Comparison of ENCODE assay signal across 17 cellular contexts in genomic region chr2:69628325-69629038, GRCh38. TPM values are rescaled to one million over a fixed set of nuclear protein-coding genes. Genes with fewer than 3 reads are reported as not detected.
A peak's percentile ranks its signal among the peaks of the same experiment; 100 is the strongest.
DNase-seq lines count a peak whose midpoint lies in the region; ATAC-seq and TF ChIP-seq lines count a peak whose summit lies in the region.
"Had no signal": no experiment of that assay in that cellular context is flagged by ENCODE, and none has a peak within 500 bp of the region (broad histone marks: within the 10 kb centered on the region; RNA-seq: fewer than 3 reads in every experiment).

No MANE protein-coding gene starts in this region.

- ATAC-seq in naive thymus-derived CD8-positive, alpha-beta T cell: peak; percentile 56 to 71
- ATAC-seq in GM18909 (IDR thresholded peaks at IDR 0.05; ENCODE audit: poor library complexity, unreplicated experiment): no peak
- no peak for ATAC-seq in HG02973 (IDR thresholded peaks at IDR 0.05; ENCODE audit: unreplicated experiment)
- ATAC-seq: left lobe of liver had no signal

- no peaks in the 10 kb centered on the region for H3K9me3 Mint-ChIP-seq in CD4-positive, alpha-beta memory T cell
- no peaks in the 10 kb centered on the region for H3K9me3 Mint-ChIP-seq in T-helper 2 cell treated with Interferon-gamma antibody and Interleukin-4, amounts not matched to agents 5 μg/mL and 100 μg/mL, for 36 hours
- H3K9me3 Mint-ChIP-seq in naive thymus-derived CD8-positive, alpha-beta T cell: no peaks in the 10 kb centered on the region
- H3K9me3 Mint-ChIP-seq: nephron had no signal

- H2AFZ ChIP-seq in KMS-11 (ENCODE audit: low read depth): no peak overlapping the region

- H3K79me2 ChIP-seq in KMS-11 (ENCODE audit: insufficient read depth, low read depth): peaks cover 70% of the 10 kb centered on the region; the same call in 1 of the 2 replicates

- no peak for TF ChIP-seq CTCF in KMS-11 (conservative IDR thresholded peaks at IDR 0.05; ENCODE audit: low read depth, low read length)
- TF ChIP-seq CTCF in spleen (IDR thresholded peaks at IDR 0.05 in 8 of 11, conservative IDR thresholded peaks at IDR 0.05 in 3 of 11): no peak

- no peaks in the 10 kb centered on the region for H3K27me3 ChIP-seq in CD4-positive, alpha-beta memory T cell (ENCODE audit: insufficient read depth, low read length)
- H3K27me3 ChIP-seq in KMS-11 (ENCODE audit: insufficient read depth, low read depth) (no peaks in the 10 kb centered on the region), spleen (replicated peaks in 1 of 7) (no peaks in the 10 kb centered on the region)
- H3K27me3 ChIP-seq: dorsolateral prefrontal cortex, SJCRH30, uterus had no signal

- H3K27ac Mint-ChIP-seq in CD4-positive, alpha-beta memory T cell: peak overlapping the region in 1 of 7 donors; percentile 74
- H3K27ac Mint-ChIP-seq in T-helper 2 cell treated with Interferon-gamma antibody and Interleukin-4, amounts not matched to agents 5 μg/mL and 100 μg/mL, for 36 hours: no peak overlapping the region
- peak overlapping the region in 1 of 10 donors; percentile 69 for H3K27ac Mint-ChIP-seq in naive thymus-derived CD8-positive, alpha-beta T cell
- H3K27ac Mint-ChIP-seq: nephron had no signal

- peak overlapping the region; percentile 70 for H3K4me2 ChIP-seq in KMS-11

- H3K4me3 Mint-ChIP-seq in CD4-positive, alpha-beta memory T cell: no peak overlapping the region
- H3K4me3 Mint-ChIP-seq in T-helper 2 cell treated with Interferon-gamma antibody and Interleukin-4, amounts not matched to agents 5 μg/mL and 100 μg/mL, for 36 hours: no peak overlapping the region
- no peak overlapping the region for H3K4me3 Mint-ChIP-seq in naive thymus-derived CD8-positive, alpha-beta T cell
- H3K4me3 Mint-ChIP-seq: nephron had no signal

- intact Hi-C loops in CD4-positive, alpha-beta memory T cell (cut with micrococcal nuclease): loop anchor here (2.0 to 5.0 kb wide), 2 partner anchors 16 to 84 kb away; no protein-coding TSS in a partner anchor
- intact Hi-C loops in spleen (cut with DNase I; ENCODE audit: low total_unique reads): no loop called here

- TF ChIP-seq POLR2A in spleen (IDR thresholded peaks at IDR 0.05): no peak

- H3K27ac ChIP-seq in CD4-positive, alpha-beta memory T cell (ENCODE audit: low read depth, low read length): peak overlapping the region; percentile 15
- peak overlapping the region; percentile 19; the same call in 1 of the 2 replicates for H3K27ac ChIP-seq in KMS-11
- H3K27ac ChIP-seq in spleen: peak overlapping the region in 4 of 8 donors; percentile 1 to 55 (median 20)
- H3K27ac ChIP-seq: SJCRH30, uterus had no signal

- H3K4me1 ChIP-seq in CD4-positive, alpha-beta memory T cell (ENCODE audit: insufficient read depth, low read length): peaks cover 89% of the 10 kb centered on the region
- H3K4me1 ChIP-seq in KMS-11 (ENCODE audit: low read depth, poor library complexity, severe bottlenecking) (peaks cover 44% of the 10 kb centered on the region), spleen (peaks cover 10 to 99% (median 55%) of the 10 kb centered on the region in 6 donors)
- H3K4me1 ChIP-seq: SJCRH30, uterus had no signal

- H3K27me3 Mint-ChIP-seq in CD4-positive, alpha-beta memory T cell: no peaks in the 10 kb centered on the region
- no peaks in the 10 kb centered on the region for H3K27me3 Mint-ChIP-seq in T-helper 2 cell treated with Interferon-gamma antibody and Interleukin-4, amounts not matched to agents 5 μg/mL and 100 μg/mL, for 36 hours (ENCODE audit: low read depth)
- H3K27me3 Mint-ChIP-seq in naive thymus-derived CD8-positive, alpha-beta T cell: no peaks in the 10 kb centered on the region

- DNase-seq in CD4-positive, alpha-beta memory T cell: peak in 3 of 5 donors; percentile 22 to 34 (median 29)
- DNase-seq in T-helper 2 cell treated with Interferon-gamma antibody and Interleukin-4, amounts not matched to agents 5 μg/mL and 100 μg/mL, for 36 hours (ENCODE audit: low spot score): peak; percentile 31
- peak in 1 of 10 donors; percentile 33 for DNase-seq in naive thymus-derived CD8-positive, alpha-beta T cell
- DNase-seq in spleen: no peak
- DNase-seq: COR-L47; dorsolateral prefrontal cortex; hypothalamus; NCI-H2029 treated with DMSO at 0.1 percent for 48 hours; NCI-H69; SJCRH30; stimulated activated CD4-positive, alpha-beta T cell treated with anti-CD3 and anti-CD28 coated beads, Interleukin-2, amount 100 ng/mL, for 48 hours; uterus had no signal

- CTCF ChIA-PET in CD4-positive, alpha-beta memory T cell (lab: Charles Lee; ENCODE audit: partially characterized antibody): interaction anchor here (0.9 to 4.7 kb wide), 10 partner anchors 9 to 189 kb away, joined by 3 to 34 read pairs (median 6); partner anchors contain the start of gene AAK1

- H3K9me3 ChIP-seq in CD4-positive, alpha-beta memory T cell (ENCODE audit: control insufficient read depth in 1 of 2, low read length in 2 of 2): no peaks in the 10 kb centered on the region
- no peaks in the 10 kb centered on the region for H3K9me3 ChIP-seq in spleen
- H3K9me3 ChIP-seq: SJCRH30, uterus had no signal

- 0 out of 2 replicates have a peak, but pooled peaks cover 5% of the 10 kb centered on the region for H4K20me1 ChIP-seq in KMS-11 (ENCODE audit: insufficient read depth)

- peaks cover 5 to 18% of the 10 kb centered on the region in 2 donors for H3K36me3 Mint-ChIP-seq in CD4-positive, alpha-beta memory T cell
- peaks cover 10% of the 10 kb centered on the region for H3K36me3 Mint-ChIP-seq in T-helper 2 cell treated with Interferon-gamma antibody and Interleukin-4, amounts not matched to agents 5 μg/mL and 100 μg/mL, for 36 hours (ENCODE audit: low read depth)
- H3K36me3 Mint-ChIP-seq in naive thymus-derived CD8-positive, alpha-beta T cell: peaks cover 0 to 24% (median 8%) of the 10 kb centered on the region in 3 donors

- no peak overlapping the region for H3K4me3 ChIP-seq in CD4-positive, alpha-beta memory T cell (ENCODE audit: low read length in 2 of 2)
- H3K4me3 ChIP-seq in KMS-11 (IDR thresholded peaks at IDR 0.05; ENCODE audit: insufficient read depth, low read depth, low read length) (no peak overlapping the region), spleen (peak overlapping the region in 2 of 8 donors; percentile 1 to 33)
- H3K4me3 ChIP-seq: dorsolateral prefrontal cortex, SJCRH30, uterus had no signal

- peak overlapping the region; percentile 0; the same call in 1 of the 2 replicates for H3K9ac ChIP-seq in KMS-11

- H3K36me3 ChIP-seq in CD4-positive, alpha-beta memory T cell (ENCODE audit: insufficient read depth, low read length): no peaks in the 10 kb centered on the region
- H3K36me3 ChIP-seq in KMS-11 (ENCODE audit: insufficient read depth) (no peaks in the 10 kb centered on the region), spleen (no peaks in the 10 kb centered on the region)
- H3K36me3 ChIP-seq: uterus had no signal

- peaks cover under 1 to 24% (median 14%) of the 10 kb centered on the region in 4 donors for H3K4me1 Mint-ChIP-seq in CD4-positive, alpha-beta memory T cell
- peaks cover 21% of the 10 kb centered on the region for H3K4me1 Mint-ChIP-seq in T-helper 2 cell treated with Interferon-gamma antibody and Interleukin-4, amounts not matched to agents 5 μg/mL and 100 μg/mL, for 36 hours (ENCODE audit: low read depth)
- H3K4me1 Mint-ChIP-seq in naive thymus-derived CD8-positive, alpha-beta T cell: peaks cover 12 to 35% (median 23%) of the 10 kb centered on the region in 4 donors
- H3K4me1 Mint-ChIP-seq: nephron had no signal

- 33 to 43% (median 41%) methylated on average over 4 of the region's 4 CpGs for WGBS in spleen, 5 donors

- POLR2A ChIA-PET in CD4-positive, alpha-beta memory T cell (lab: Charles Lee; ENCODE audit: partially characterized antibody): interaction anchor here (0.6 to 3.1 kb wide), 12 partner anchors 9 to 192 kb away, joined by 3 to 43 read pairs (median 6); partner anchors contain the start of gene AAK1
- POLR2A ChIA-PET in naive thymus-derived CD8-positive, alpha-beta T cell (lab: Charles Lee): interaction anchor here (0.9 to 3.1 kb wide), 5 partner anchors 10 to 16 kb away, joined by 3 to 14 read pairs (median 3); partner anchors contain the start of gene AAK1

RNA-seq across cellular contexts. Expression of gene AAK1, which starts 15.1 kb away (rescaled TPM):
- total RNA-seq in CD4-positive, alpha-beta memory T cell: 100 to 1,000 TPM; 220 to 225 TPM
- 100 to 1,000 TPM in 1 of 2 donors, 10 to 100 TPM in 1; 27.6 to 129 TPM for polyA plus RNA-seq in CD4-positive, alpha-beta memory T cell
- total RNA-seq in naive thymus-derived CD8-positive, alpha-beta T cell: 100 to 1,000 TPM; 216 to 222 TPM
- polyA plus RNA-seq in naive thymus-derived CD8-positive, alpha-beta T cell: 100 to 1,000 TPM in 1 of 3 donors, 10 to 100 TPM in 2; 59.8 to 106 (median 97.3) TPM
- total RNA-seq in spleen: 10 to 100 TPM; 57.7 to 95.1 (median 88.4) TPM
- polyA plus RNA-seq in spleen: 10 to 100 TPM in 2 of 3 donors, 1 to 10 TPM in 1; 8.3 to 29.9 (median 10.9) TPM

Comparison
In these comparisons a context has a peak if more than half of its experiments do, and no peak if none do; other contexts are left out.
1. ATAC-seq: peak in naive thymus-derived CD8-positive, alpha-beta T cell (2 of 2); none in GM18909 (single experiment) and HG02973 (single experiment).